Comparison of ENCODE assay signal across 1 cellular context in the genomic region with DNA sequence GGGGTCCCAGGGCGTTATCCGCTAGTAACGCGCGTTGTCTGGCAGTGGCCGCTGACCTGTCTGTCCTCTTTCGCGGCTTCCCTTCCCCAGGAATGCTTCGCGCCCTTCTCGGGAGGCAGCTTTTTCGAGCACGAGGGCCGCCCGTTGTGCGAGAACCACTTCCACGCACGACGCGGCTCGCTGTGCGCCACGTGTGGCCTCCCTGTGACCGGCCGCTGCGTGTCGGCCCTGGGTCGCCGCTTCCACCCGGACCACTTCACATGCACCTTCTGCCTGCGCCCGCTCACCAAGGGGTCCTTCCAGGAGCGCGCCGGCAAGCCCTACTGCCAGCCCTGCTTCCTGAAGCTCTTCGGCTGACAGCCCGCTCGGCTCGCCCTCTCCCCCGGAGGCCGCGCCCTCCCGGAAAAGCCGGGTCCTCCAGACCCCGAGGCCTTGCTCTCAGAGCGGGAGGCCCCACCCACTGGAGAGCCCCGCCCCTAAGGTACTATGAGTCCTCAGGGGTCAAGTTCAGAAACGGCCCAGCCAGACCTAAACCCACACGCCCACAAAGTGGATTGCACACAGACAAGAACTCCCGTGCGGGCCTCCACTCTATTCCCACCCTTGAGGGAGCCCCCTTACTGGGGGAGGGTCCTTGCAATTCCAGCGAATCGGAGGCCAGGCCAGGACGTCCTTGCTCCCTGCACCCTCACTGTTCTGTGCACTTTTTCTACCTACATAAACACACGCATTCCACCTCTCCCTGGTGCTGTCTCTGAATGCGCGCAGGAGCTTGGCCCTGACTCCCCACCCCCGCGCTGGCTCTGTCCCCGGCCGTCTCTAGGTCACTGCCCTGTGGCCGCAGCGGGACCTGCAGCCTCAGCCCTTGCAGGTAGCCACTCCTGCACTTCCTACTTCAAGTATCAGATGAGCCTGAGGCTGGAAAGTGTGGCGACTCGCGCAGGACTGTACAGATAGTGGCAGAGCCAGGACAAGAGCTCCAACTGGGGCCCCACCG.
A peak's percentile ranks its signal among the peaks of the same experiment; 100 is the strongest.
TF ChIP-seq lines count a peak whose summit lies in the region.

No MANE protein-coding gene starts in this region.

TF ChIP-seq in HepG2, 621 proteins besides CTCF, POLR2A, EP300 and RAD21 (continued from another document and continues in another):
- TF ChIP-seq CHD4 (IDR thresholded peaks at IDR 0.05; ENCODE audit: borderline replicate concordance, low read length) (0 out of 2 replicates have a peak, but pooled peaks have one; percentile 48), CC2D1A (CRISPR knock-in tag; IDR thresholded peaks at IDR 0.05) (no peak), SAFB2 (CRISPR knock-in tag; IDR thresholded peaks at IDR 0.05; ENCODE audit: borderline replicate concordance, low read depth) (0 out of 2 replicates have a peak, but pooled peaks have one; percentile 57), NKX3-1 (CRISPR knock-in tag; IDR thresholded peaks at IDR 0.05) (no peak), ZNF839 (CRISPR knock-in tag; IDR thresholded peaks at IDR 0.05; ENCODE audit: borderline replicate concordance) (peak; percentile 91), HHEX (CRISPR knock-in tag; IDR thresholded peaks at IDR 0.05) (no peak), ZNF556 (CRISPR knock-in tag; IDR thresholded peaks at IDR 0.05; ENCODE audit: borderline replicate concordance) (peak; percentile 83; the same call in 1 of the 2 replicates), ZBTB1 (CRISPR knock-in tag; IDR thresholded peaks at IDR 0.05; ENCODE audit: borderline replicate concordance) (no peak), IKZF1 (IDR thresholded peaks at IDR 0.05) (no peak), FOSL1 (CRISPR knock-in tag; IDR thresholded peaks at IDR 0.05; ENCODE audit: borderline replicate concordance) (0 out of 2 replicates have a peak, but pooled peaks have one; percentile 8), ZNF615 (CRISPR knock-in tag; IDR thresholded peaks at IDR 0.05; ENCODE audit: borderline replicate concordance) (no peak), DR1 (CRISPR knock-in tag; IDR thresholded peaks at IDR 0.05) (peak; percentile 14; the same call in 1 of the 2 replicates), HOXA7 (CRISPR knock-in tag; IDR thresholded peaks at IDR 0.05) (no peak), FIP1L1 (IDR thresholded peaks at IDR 0.05; ENCODE audit: borderline replicate concordance, insufficient read depth, low read depth, low read length) (no peak), ATF1 (CRISPR knock-in tag; IDR thresholded peaks at IDR 0.05) (no peak), ZNF260 (CRISPR knock-in tag; IDR thresholded peaks at IDR 0.05; ENCODE audit: borderline replicate concordance, low read depth) (peak; percentile 61; the same call in 1 of the 2 replicates), RBM39 (IDR thresholded peaks at IDR 0.05; ENCODE audit: low read depth, low read length, poor library complexity, severe bottlenecking) (peak; percentile 13), PCBP2 (optimal IDR thresholded peaks at IDR 0.05; ENCODE audit: low read depth, low read length, poor library complexity, severe bottlenecking) (no peak)
- TF ChIP-seq, protein P1, sequence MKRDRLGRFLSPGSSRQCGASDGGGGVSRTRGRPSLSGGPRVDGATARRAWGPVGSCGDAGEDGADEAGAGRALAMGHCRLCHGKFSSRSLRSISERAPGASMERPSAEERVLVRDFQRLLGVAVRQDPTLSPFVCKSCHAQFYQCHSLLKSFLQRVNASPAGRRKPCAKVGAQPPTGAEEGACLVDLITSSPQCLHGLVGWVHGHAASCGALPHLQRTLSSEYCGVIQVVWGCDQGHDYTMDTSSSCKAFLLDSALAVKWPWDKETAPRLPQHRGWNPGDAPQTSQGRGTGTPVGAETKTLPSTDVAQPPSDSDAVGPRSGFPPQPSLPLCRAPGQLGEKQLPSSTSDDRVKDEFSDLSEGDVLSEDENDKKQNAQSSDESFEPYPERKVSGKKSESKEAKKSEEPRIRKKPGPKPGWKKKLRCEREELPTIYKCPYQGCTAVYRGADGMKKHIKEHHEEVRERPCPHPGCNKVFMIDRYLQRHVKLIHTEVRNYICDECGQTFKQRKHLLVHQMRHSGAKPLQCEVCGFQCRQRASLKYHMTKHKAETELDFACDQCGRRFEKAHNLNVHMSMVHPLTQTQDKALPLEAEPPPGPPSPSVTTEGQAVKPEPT (CRISPR knock-in tag; IDR thresholded peaks at IDR 0.05; ENCODE audit: low read depth): peak; percentile 22; the same call in 1 of the 2 replicates
- TF ChIP-seq, protein P2, sequence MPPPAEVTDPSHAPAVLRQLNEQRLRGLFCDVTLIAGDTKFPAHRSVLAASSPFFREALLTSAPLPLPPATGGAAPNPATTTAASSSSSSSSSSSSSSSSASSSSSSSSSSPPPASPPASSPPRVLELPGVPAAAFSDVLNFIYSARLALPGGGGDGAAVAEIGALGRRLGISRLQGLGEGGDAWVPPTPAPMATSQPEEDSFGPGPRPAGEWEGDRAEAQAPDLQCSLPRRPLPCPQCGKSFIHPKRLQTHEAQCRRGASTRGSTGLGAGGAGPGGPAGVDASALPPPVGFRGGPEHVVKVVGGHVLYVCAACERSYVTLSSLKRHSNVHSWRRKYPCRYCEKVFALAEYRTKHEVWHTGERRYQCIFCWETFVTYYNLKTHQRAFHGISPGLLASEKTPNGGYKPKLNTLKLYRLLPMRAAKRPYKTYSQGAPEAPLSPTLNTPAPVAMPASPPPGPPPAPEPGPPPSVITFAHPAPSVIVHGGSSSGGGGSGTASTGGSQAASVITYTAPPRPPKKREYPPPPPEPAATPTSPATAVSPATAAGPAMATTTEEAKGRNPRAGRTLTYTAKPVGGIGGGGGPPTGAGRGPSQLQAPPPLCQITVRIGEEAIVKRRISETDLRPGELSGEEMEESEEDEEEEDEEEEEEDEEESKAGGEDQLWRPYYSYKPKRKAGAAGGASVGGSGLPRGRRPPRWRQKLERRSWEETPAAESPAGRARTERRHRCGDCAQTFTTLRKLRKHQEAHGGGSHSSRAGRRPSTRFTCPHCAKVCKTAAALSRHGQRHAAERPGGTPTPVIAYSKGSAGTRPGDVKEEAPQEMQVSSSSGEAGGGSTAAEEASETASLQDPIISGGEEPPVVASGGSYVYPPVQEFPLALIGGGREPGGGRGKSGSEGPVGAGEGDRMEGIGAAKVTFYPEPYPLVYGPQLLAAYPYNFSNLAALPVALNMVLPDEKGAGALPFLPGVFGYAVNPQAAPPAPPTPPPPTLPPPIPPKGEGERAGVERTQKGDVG (CRISPR knock-in tag; IDR thresholded peaks at IDR 0.05; ENCODE audit: borderline replicate concordance): peak; percentile 90
- TF ChIP-seq, protein P3, sequence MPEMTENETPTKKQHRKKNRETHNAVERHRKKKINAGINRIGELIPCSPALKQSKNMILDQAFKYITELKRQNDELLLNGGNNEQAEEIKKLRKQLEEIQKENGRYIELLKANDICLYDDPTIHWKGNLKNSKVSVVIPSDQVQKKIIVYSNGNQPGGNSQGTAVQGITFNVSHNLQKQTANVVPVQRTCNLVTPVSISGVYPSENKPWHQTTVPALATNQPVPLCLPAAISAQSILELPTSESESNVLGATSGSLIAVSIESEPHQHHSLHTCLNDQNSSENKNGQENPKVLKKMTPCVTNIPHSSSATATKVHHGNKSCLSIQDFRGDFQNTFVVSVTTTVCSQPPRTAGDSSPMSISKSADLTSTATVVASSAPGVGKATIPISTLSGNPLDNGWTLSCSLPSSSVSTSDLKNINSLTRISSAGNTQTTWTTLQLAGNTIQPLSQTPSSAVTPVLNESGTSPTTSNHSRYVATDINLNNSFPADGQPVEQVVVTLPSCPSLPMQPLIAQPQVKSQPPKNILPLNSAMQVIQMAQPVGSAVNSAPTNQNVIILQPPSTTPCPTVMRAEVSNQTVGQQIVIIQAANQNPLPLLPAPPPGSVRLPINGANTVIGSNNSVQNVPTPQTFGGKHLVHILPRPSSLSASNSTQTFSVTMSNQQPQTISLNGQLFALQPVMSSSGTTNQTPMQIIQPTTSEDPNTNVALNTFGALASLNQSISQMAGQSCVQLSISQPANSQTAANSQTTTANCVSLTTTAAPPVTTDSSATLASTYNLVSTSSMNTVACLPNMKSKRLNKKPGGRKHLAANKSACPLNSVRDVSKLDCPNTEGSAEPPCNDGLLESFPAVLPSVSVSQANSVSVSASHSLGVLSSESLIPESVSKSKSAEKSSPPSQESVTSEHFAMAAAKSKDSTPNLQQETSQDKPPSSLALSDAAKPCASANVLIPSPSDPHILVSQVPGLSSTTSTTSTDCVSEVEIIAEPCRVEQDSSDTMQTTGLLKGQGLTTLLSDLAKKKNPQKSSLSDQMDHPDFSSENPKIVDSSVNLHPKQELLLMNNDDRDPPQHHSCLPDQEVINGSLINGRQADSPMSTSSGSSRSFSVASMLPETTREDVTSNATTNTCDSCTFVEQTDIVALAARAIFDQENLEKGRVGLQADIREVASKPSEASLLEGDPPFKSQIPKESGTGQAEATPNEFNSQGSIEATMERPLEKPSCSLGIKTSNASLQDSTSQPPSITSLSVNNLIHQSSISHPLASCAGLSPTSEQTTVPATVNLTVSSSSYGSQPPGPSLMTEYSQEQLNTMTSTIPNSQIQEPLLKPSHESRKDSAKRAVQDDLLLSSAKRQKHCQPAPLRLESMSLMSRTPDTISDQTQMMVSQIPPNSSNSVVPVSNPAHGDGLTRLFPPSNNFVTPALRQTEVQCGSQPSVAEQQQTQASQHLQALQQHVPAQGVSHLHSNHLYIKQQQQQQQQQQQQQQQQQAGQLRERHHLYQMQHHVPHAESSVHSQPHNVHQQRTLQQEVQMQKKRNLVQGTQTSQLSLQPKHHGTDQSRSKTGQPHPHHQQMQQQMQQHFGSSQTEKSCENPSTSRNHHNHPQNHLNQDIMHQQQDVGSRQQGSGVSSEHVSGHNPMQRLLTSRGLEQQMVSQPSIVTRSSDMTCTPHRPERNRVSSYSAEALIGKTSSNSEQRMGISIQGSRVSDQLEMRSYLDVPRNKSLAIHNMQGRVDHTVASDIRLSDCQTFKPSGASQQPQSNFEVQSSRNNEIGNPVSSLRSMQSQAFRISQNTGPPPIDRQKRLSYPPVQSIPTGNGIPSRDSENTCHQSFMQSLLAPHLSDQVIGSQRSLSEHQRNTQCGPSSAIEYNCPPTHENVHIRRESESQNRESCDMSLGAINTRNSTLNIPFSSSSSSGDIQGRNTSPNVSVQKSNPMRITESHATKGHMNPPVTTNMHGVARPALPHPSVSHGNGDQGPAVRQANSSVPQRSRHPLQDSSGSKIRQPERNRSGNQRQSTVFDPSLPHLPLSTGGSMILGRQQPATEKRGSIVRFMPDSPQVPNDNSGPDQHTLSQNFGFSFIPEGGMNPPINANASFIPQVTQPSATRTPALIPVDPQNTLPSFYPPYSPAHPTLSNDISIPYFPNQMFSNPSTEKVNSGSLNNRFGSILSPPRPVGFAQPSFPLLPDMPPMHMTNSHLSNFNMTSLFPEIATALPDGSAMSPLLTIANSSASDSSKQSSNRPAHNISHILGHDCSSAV (CRISPR knock-in tag; IDR thresholded peaks at IDR 0.05; ENCODE audit: borderline replicate concordance): no peak; the same call in 1 of the 2 replicates
- TF ChIP-seq, protein P4, sequence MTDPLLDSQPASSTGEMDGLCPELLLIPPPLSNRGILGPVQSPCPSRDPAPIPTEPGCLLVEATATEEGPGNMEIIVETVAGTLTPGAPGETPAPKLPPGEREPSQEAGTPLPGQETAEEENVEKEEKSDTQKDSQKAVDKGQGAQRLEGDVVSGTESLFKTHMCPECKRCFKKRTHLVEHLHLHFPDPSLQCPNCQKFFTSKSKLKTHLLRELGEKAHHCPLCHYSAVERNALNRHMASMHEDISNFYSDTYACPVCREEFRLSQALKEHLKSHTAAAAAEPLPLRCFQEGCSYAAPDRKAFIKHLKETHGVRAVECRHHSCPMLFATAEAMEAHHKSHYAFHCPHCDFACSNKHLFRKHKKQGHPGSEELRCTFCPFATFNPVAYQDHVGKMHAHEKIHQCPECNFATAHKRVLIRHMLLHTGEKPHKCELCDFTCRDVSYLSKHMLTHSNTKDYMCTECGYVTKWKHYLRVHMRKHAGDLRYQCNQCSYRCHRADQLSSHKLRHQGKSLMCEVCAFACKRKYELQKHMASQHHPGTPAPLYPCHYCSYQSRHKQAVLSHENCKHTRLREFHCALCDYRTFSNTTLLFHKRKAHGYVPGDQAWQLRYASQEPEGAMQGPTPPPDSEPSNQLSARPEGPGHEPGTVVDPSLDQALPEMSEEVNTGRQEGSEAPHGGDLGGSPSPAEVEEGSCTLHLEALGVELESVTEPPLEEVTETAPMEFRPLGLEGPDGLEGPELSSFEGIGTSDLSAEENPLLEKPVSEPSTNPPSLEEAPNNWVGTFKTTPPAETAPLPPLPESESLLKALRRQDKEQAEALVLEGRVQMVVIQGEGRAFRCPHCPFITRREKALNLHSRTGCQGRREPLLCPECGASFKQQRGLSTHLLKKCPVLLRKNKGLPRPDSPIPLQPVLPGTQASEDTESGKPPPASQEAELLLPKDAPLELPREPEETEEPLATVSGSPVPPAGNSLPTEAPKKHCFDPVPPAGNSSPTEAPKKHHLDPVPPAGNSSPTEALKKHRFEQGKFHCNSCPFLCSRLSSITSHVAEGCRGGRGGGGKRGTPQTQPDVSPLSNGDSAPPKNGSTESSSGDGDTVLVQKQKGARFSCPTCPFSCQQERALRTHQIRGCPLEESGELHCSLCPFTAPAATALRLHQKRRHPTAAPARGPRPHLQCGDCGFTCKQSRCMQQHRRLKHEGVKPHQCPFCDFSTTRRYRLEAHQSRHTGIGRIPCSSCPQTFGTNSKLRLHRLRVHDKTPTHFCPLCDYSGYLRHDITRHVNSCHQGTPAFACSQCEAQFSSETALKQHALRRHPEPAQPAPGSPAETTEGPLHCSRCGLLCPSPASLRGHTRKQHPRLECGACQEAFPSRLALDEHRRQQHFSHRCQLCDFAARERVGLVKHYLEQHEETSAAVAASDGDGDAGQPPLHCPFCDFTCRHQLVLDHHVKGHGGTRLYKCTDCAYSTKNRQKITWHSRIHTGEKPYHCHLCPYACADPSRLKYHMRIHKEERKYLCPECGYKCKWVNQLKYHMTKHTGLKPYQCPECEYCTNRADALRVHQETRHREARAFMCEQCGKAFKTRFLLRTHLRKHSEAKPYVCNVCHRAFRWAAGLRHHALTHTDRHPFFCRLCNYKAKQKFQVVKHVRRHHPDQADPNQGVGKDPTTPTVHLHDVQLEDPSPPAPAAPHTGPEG (CRISPR knock-in tag; IDR thresholded peaks at IDR 0.05): 0 out of 2 replicates have a peak, but pooled peaks have one; percentile 27
- TF ChIP-seq, protein P5, sequence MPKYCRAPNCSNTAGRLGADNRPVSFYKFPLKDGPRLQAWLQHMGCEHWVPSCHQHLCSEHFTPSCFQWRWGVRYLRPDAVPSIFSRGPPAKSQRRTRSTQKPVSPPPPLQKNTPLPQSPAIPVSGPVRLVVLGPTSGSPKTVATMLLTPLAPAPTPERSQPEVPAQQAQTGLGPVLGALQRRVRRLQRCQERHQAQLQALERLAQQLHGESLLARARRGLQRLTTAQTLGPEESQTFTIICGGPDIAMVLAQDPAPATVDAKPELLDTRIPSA (CRISPR knock-in tag; IDR thresholded peaks at IDR 0.05; ENCODE audit: borderline replicate concordance): peak; percentile 87
- TF ChIP-seq, protein P6, sequence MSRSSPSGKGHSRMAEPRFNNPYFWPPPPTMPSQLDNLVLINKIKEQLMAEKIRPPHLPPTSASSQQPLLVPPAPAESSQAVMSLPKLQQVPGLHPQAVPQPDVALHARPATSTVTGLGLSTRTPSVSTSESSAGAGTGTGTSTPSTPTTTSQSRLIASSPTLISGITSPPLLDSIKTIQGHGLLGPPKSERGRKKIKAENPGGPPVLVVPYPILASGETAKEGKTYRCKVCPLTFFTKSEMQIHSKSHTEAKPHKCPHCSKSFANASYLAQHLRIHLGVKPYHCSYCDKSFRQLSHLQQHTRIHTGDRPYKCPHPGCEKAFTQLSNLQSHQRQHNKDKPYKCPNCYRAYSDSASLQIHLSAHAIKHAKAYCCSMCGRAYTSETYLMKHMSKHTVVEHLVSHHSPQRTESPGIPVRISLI (CRISPR knock-in tag; IDR thresholded peaks at IDR 0.05; ENCODE audit: borderline replicate concordance): peak; percentile 87; the same call in 1 of the 2 replicates
